1 cellular context compared by ENCODE assay signal in the genomic region with DNA sequence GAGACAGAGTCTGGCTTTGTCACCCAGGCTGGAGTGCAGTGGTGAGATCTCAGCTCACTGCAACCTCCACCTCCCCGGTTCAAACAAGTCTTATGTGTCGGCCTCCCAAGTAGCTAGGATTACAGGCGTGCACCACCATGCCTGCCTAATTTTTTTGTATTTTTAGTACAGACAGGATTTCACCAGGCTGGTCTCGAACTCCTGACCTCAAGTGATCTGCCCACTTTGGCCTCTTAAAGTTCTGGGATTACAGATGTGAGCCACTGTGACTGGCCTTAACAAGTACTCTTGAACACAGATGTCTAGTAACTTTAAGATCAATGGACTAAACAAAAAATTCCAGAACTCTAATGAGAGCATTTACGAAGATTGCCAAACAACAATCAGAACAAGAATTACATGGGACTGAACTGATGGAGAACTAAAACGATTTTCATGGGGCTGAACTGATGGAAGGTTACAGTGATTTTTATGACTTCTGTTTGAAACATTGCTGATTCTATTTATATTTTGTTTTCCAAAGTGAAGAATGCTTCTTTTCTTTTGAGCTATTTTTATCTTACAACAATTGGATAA.
TF ChIP-seq lines count a peak whose summit lies in the region.

No MANE protein-coding gene starts in this region.

TF ChIP-seq in IMR-90, 13 proteins besides CTCF, POLR2A, EP300 and RAD21:
- TF ChIP-seq RFX5 (IDR thresholded peaks at IDR 0.05; ENCODE audit: low read depth, low read length), result no peak
- TF ChIP-seq USF2 (IDR thresholded peaks at IDR 0.05; ENCODE audit: low read depth, low read length), result no peak
- no peak for TF ChIP-seq MAFK (IDR thresholded peaks at IDR 0.05; ENCODE audit: low read depth, low read length)
- no peak for TF ChIP-seq RCOR1 (IDR thresholded peaks at IDR 0.05; ENCODE audit: insufficient replicate concordance, low read length)
- no peak for TF ChIP-seq MAZ (IDR thresholded peaks at IDR 0.05; ENCODE audit: borderline replicate concordance, low read depth, low read length)
- TF ChIP-seq NFE2L2 (IDR thresholded peaks at IDR 0.05; ENCODE audit: low read depth, low read length), result no peak
- TF ChIP-seq MXI1 (IDR thresholded peaks at IDR 0.05; ENCODE audit: borderline replicate concordance, low read depth, low read length), result no peak
